In the genomic region with DNA sequence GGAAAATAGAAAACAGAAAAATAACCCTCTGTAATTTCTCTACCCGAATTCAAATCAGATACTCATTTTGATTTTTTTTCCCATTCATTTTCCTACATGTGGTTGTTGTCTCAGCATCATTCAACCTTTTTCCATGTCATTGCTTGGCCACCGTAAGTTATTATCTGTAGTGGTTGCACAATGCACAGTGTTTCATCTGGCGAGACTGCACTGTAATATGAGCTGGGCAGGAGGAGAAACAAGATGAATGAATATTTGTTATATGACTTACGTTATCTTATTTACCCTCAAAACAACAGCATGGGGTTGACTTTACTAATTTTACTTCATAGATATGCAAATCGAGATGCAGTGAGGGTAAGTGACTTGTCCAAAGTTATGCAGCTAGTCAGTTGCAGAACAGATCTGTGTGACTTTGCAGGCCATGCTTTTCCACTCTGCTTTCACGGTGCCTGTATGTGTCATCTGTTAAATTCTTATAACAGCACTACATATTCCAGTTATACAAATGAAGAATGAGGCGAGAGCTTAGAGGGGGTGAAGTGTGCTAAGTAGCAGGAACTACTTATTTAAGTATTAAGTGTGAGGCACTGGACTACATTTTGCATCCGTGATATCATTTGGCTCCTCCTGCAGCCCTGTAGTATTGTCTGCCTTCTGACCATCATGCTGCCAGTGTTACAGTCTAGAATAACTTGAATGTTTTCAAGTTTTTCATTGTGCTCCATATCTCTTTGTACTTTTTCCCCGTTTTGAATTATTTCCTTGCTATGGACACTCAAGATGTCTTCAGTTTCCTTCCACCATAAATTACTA, we compare ENCODE assay signal across 1 cellular context.
TF ChIP-seq lines count a peak whose summit lies in the region.

No MANE protein-coding gene starts in this region.

TF ChIP-seq in GM23338, 12 proteins besides CTCF, POLR2A, EP300 and RAD21 (continued from another document):
- TF ChIP-seq, protein P1, sequence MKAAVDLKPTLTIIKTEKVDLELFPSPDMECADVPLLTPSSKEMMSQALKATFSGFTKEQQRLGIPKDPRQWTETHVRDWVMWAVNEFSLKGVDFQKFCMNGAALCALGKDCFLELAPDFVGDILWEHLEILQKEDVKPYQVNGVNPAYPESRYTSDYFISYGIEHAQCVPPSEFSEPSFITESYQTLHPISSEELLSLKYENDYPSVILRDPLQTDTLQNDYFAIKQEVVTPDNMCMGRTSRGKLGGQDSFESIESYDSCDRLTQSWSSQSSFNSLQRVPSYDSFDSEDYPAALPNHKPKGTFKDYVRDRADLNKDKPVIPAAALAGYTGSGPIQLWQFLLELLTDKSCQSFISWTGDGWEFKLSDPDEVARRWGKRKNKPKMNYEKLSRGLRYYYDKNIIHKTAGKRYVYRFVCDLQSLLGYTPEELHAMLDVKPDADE (IDR thresholded peaks at IDR 0.05), result no peak
- TF ChIP-seq, protein P2, sequence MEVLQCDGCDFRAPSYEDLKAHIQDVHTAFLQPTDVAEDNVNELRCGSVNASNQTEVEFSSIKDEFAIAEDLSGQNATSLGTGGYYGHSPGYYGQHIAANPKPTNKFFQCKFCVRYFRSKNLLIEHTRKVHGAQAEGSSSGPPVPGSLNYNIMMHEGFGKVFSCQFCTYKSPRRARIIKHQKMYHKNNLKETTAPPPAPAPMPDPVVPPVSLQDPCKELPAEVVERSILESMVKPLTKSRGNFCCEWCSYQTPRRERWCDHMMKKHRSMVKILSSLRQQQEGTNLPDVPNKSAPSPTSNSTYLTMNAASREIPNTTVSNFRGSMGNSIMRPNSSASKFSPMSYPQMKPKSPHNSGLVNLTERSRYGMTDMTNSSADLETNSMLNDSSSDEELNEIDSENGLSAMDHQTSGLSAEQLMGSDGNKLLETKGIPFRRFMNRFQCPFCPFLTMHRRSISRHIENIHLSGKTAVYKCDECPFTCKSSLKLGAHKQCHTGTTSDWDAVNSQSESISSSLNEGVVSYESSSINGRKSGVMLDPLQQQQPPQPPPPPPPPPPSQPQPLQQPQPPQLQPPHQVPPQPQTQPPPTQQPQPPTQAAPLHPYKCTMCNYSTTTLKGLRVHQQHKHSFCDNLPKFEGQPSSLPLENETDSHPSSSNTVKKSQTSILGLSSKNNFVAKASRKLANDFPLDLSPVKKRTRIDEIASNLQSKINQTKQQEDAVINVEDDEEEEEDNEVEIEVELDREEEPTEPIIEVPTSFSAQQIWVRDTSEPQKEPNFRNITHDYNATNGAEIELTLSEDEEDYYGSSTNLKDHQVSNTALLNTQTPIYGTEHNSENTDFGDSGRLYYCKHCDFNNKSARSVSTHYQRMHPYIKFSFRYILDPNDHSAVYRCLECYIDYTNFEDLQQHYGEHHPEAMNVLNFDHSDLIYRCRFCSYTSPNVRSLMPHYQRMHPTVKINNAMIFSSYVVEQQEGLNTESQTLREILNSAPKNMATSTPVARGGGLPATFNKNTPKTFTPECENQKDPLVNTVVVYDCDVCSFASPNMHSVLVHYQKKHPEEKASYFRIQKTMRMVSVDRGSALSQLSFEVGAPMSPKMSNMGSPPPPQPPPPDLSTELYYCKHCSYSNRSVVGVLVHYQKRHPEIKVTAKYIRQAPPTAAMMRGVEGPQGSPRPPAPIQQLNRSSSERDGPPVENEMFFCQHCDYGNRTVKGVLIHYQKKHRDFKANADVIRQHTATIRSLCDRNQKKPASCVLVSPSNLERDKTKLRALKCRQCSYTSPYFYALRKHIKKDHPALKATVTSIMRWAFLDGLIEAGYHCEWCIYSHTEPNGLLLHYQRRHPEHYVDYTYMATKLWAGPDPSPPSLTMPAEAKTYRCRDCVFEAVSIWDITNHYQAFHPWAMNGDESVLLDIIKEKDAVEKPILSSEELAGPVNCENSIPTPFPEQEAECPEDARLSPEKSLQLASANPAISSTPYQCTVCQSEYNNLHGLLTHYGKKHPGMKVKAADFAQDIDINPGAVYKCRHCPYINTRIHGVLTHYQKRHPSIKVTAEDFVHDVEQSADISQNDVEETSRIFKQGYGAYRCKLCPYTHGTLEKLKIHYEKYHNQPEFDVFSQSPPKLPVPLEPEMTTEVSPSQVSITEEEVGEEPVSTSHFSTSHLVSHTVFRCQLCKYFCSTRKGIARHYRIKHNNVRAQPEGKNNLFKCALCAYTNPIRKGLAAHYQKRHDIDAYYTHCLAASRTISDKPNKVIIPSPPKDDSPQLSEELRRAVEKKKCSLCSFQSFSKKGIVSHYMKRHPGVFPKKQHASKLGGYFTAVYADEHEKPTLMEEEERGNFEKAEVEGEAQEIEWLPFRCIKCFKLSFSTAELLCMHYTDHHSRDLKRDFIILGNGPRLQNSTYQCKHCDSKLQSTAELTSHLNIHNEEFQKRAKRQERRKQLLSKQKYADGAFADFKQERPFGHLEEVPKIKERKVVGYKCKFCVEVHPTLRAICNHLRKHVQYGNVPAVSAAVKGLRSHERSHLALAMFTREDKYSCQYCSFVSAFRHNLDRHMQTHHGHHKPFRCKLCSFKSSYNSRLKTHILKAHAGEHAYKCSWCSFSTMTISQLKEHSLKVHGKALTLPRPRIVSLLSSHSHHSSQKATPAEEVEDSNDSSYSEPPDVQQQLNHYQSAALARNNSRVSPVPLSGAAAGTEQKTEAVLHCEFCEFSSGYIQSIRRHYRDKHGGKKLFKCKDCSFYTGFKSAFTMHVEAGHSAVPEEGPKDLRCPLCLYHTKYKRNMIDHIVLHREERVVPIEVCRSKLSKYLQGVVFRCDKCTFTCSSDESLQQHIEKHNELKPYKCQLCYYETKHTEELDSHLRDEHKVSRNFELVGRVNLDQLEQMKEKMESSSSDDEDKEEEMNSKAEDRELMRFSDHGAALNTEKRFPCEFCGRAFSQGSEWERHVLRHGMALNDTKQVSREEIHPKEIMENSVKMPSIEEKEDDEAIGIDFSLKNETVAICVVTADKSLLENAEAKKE (CRISPR knock-in tag; IDR thresholded peaks at IDR 0.05), result no peak
- TF ChIP-seq CREB1 (CRISPR knock-in tag; IDR thresholded peaks at IDR 0.05; ENCODE audit: low read depth), result no peak
- TF ChIP-seq EZH2phosphoT487 (IDR thresholded peaks at IDR 0.05; ENCODE audit: unreplicated experiment), result no peak
- TF ChIP-seq, protein P3, sequence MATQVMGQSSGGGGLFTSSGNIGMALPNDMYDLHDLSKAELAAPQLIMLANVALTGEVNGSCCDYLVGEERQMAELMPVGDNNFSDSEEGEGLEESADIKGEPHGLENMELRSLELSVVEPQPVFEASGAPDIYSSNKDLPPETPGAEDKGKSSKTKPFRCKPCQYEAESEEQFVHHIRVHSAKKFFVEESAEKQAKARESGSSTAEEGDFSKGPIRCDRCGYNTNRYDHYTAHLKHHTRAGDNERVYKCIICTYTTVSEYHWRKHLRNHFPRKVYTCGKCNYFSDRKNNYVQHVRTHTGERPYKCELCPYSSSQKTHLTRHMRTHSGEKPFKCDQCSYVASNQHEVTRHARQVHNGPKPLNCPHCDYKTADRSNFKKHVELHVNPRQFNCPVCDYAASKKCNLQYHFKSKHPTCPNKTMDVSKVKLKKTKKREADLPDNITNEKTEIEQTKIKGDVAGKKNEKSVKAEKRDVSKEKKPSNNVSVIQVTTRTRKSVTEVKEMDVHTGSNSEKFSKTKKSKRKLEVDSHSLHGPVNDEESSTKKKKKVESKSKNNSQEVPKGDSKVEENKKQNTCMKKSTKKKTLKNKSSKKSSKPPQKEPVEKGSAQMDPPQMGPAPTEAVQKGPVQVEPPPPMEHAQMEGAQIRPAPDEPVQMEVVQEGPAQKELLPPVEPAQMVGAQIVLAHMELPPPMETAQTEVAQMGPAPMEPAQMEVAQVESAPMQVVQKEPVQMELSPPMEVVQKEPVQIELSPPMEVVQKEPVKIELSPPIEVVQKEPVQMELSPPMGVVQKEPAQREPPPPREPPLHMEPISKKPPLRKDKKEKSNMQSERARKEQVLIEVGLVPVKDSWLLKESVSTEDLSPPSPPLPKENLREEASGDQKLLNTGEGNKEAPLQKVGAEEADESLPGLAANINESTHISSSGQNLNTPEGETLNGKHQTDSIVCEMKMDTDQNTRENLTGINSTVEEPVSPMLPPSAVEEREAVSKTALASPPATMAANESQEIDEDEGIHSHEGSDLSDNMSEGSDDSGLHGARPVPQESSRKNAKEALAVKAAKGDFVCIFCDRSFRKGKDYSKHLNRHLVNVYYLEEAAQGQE (IDR thresholded peaks at IDR 0.05; ENCODE audit: unreplicated experiment), result no peak
- TF ChIP-seq POLR2AphosphoS5 (IDR thresholded peaks at IDR 0.05; ENCODE audit: low read depth), result no peak
- no peak for TF ChIP-seq ZNF331 (CRISPR knock-in tag; IDR thresholded peaks at IDR 0.05; ENCODE audit: low read depth)
- TF ChIP-seq EZH2 (IDR thresholded peaks at IDR 0.05; ENCODE audit: low read depth, unreplicated experiment), result no peak
- TF ChIP-seq NANOG (IDR thresholded peaks at IDR 0.05; ENCODE audit: borderline replicate concordance), result no peak
